In genomic region chr20:57249772-57250171, GRCh38 we compare ENCODE assay signal across 21 cellular contexts. TPM values are rescaled to one million over a fixed set of nuclear protein-coding genes. Genes with fewer than 3 reads are reported as not detected.
"Had no signal": no experiment of that assay in that cellular context is flagged by ENCODE, and none has a peak within 500 bp of the region (broad histone marks: within the 10 kb centered on the region; RNA-seq: fewer than 3 reads in every experiment).

No MANE protein-coding gene starts in this region.

- H3K4me2 ChIP-seq: hepatocyte had no signal

- H3K36me3 ChIP-seq: ovary, right atrium auricular region, stomach, upper lobe of left lung, vagina had no signal

- H3K4me3 Mint-ChIP-seq: endodermal cell, neural crest cell had no signal

- FAIRE-seq: small intestine had no signal

- ATAC-seq: naive thymus-derived CD4-positive, alpha-beta T cell had no signal

- H3K9me3 ChIP-seq: ovary, right atrium auricular region, upper lobe of left lung, vagina had no signal

- H3K27me3 ChIP-seq: hepatocyte, ovary, right atrium auricular region, upper lobe of left lung, vagina had no signal

- H3K27ac Mint-ChIP-seq: endodermal cell; naive thymus-derived CD4-positive, alpha-beta T cell had no signal

- H3K4me3 ChIP-seq: coronary artery, hepatocyte, ovary, right atrium auricular region, stomach, upper lobe of left lung, vagina had no signal

- H2AFZ ChIP-seq: hepatocyte had no signal

- H3K27ac ChIP-seq: coronary artery, hepatocyte, ovary, stomach, upper lobe of left lung, vagina had no signal

- DNase-seq: effector CD4-positive, alpha-beta T cell; endodermal cell; foreskin melanocyte; head of caudate nucleus; naive thymus-derived CD4-positive, alpha-beta T cell; nucleus accumbens; ovary; small intestine; stimulated activated CD4-positive, alpha-beta T cell treated with anti-CD3 and anti-CD28 coated beads, Interleukin-12 subunit alpha, Interleukin-12 subunit beta, amount 100 ng/mL, for 4 hours; stimulated activated naive CD4-positive, alpha-beta T cell; stomach; upper lobe of left lung had no signal

- H3K4me1 ChIP-seq: upper lobe of left lung had no signal

RNA-seq across cellular contexts. Expression of gene BMP7, which starts 16.7 kb away (rescaled TPM):
- total RNA-seq: dermis microvascular lymphatic vessel endothelial cell; liver; lung microvascular endothelial cell; mononuclear cell; naive thymus-derived CD4-positive, alpha-beta T cell had no signal
